11 cellular contexts compared by ENCODE assay signal in genomic region chr10:4352566-4352961, GRCh38.
DNase-seq lines count a peak whose midpoint lies in the region; ATAC-seq and TF ChIP-seq lines count a peak whose summit lies in the region.
"Had no signal": no experiment of that assay in that cellular context is flagged by ENCODE, and none has a peak within 500 bp of the region (broad histone marks: within the 10 kb centered on the region; RNA-seq: fewer than 3 reads in every experiment).

No MANE protein-coding gene starts in this region.

- H3K9me3 Mint-ChIP-seq in nephron progenitor cell: no peaks in the 10 kb centered on the region

- peak; percentile 74 for ATAC-seq in aorta (ENCODE audit: low FRiP score)
- no peak for ATAC-seq in HG03354 (IDR thresholded peaks at IDR 0.05; ENCODE audit: poor library complexity, severe bottlenecking, unreplicated experiment)

- peaks cover 8% of the 10 kb centered on the region for H3K27me3 Mint-ChIP-seq in nephron progenitor cell (ENCODE audit: low read depth, poor library complexity)

- WGBS in aorta, 2 donors: 8 to 13% methylated on average over 7 of the region's 7 CpGs

- no peaks in the 10 kb centered on the region for H3K9me3 ChIP-seq in aorta (ENCODE audit: control insufficient read depth, low read length)

- peaks cover 0 to 3% of the 10 kb centered on the region in 2 donors for H3K36me3 ChIP-seq in aorta (ENCODE audit: control insufficient read depth in 1 of 2, insufficient read depth in 2 of 2, low read length in 1 of 2)

- H3K27ac ChIP-seq in VCaP (peak overlapping the region; percentile 85), aorta (ENCODE audit: low read depth in 1 of 2, low read length in 2 of 2) (peak overlapping the region in 1 of 2 donors; percentile 83)
- H3K27ac ChIP-seq: RWPE1 had no signal

- peak; percentile 90 for DNase-seq in fibroblast of villous mesenchyme (ENCODE audit: low read depth)
- no peak for DNase-seq in nephron progenitor cell
- peak in 1 of 2 donors; percentile 54 for DNase-seq in aorta
- no peak for DNase-seq in activated naive CD4-positive, alpha-beta T cell treated with anti-CD3 and anti-CD28 coated beads, Interleukin-2, amount 50 U/mL, for 16 hours
- no peak for DNase-seq in activated CD4-positive, CD25-positive, alpha-beta regulatory T cell (lab: John Stamatoyannopoulos, UW)
- DNase-seq: activated CD8-positive, alpha-beta memory T cell treated with anti-CD3 and anti-CD28 coated beads, Interleukin-2, amount 50 U/mL, for 48 hours; amygdala; Karpas-422 had no signal

- intact Hi-C loops in aorta (cut with DNase I): loop anchor here (5.0 to 10.0 kb wide), 3 partner anchors 302 to 565 kb away; partner anchors contain the start of gene KLF6 (in 1 of the 2)

- no peaks in the 10 kb centered on the region for H3K27me3 ChIP-seq in aorta (ENCODE audit: control insufficient read depth in 1 of 2, insufficient read depth in 2 of 2, low read length in 1 of 2)

- no peaks in the 10 kb centered on the region for H3K36me3 Mint-ChIP-seq in nephron progenitor cell (ENCODE audit: low read depth)

- no peak for TF ChIP-seq CTCF in VCaP (conservative IDR thresholded peaks at IDR 0.05)
- no peak for TF ChIP-seq CTCF in fibroblast of villous mesenchyme (IDR thresholded peaks at IDR 0.05; ENCODE audit: insufficient read depth, low read depth, low read length)
- TF ChIP-seq CTCF in nephron progenitor cell (IDR thresholded peaks at IDR 0.05): no peak

- H3K4me3 Mint-ChIP-seq in nephron progenitor cell: no peak overlapping the region

- H3K4me1 ChIP-seq in aorta (ENCODE audit: control insufficient read depth in 1 of 2, insufficient read depth in 2 of 2, low read length in 2 of 2): peaks cover 11 to 14% of the 10 kb centered on the region in 2 donors

- no peak overlapping the region for H3K4me3 ChIP-seq in fibroblast of villous mesenchyme (ENCODE audit: low read depth, low read length)
- H3K4me3 ChIP-seq in aorta (ENCODE audit: low read length in 2 of 2): no peak overlapping the region

- peaks cover 38% of the 10 kb centered on the region for H3K4me1 Mint-ChIP-seq in nephron progenitor cell

- peak overlapping the region; percentile 96 for H3K27ac Mint-ChIP-seq in nephron progenitor cell
